Comparison of ENCODE assay signal across 16 cellular contexts in the genomic region with DNA sequence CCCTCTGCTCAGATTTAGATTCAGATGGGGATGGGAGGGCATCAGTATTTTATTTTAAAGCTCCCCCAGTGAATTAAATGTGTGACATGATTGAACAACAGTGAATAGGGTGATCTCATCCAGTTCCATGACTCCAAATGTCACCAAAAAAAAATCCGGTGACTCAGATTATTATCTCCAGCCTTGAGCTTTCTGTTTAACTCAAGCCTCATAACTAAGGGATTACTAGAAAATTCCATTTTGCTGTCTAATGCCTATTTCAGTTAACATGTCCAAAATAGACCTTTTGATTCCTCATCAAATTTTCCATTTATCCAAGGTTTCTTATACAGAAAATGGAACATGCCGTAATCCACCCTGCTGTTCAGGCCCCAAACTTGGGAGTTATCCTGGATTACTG.
DNase-seq lines count a peak whose midpoint lies in the region; ATAC-seq and TF ChIP-seq lines count a peak whose summit lies in the region.
"Had no signal": no experiment of that assay in that cellular context is flagged by ENCODE, and none has a peak within 500 bp of the region (broad histone marks: within the 10 kb centered on the region; RNA-seq: fewer than 3 reads in every experiment).

No MANE protein-coding gene starts in this region.

- peaks cover 15% of the 10 kb centered on the region for H3K4me1 ChIP-seq in SJSA1 (replicated peaks)
- peaks cover 14% of the 10 kb centered on the region for H3K4me1 ChIP-seq in skeletal muscle satellite cell (ENCODE audit: control insufficient read depth, insufficient read depth, low read length)
- H3K4me1 ChIP-seq in thyroid gland: no peaks in the 10 kb centered on the region
- H3K4me1 ChIP-seq in CD4-positive, alpha-beta memory T cell (ENCODE audit: insufficient read depth, low read length): no peaks in the 10 kb centered on the region
- H3K4me1 ChIP-seq: body of pancreas, transverse colon had no signal

- H3K9me3 ChIP-seq in SJSA1 (replicated peaks) (no peaks in the 10 kb centered on the region), skeletal muscle satellite cell (replicated peaks; ENCODE audit: low read length) (no peaks in the 10 kb centered on the region), thyroid gland (no peaks in the 10 kb centered on the region)
- no peaks in the 10 kb centered on the region for H3K9me3 ChIP-seq in CD4-positive, alpha-beta memory T cell (ENCODE audit: control insufficient read depth in 1 of 2, low read length in 2 of 2)
- H3K9me3 ChIP-seq: body of pancreas, transverse colon had no signal

- intact Hi-C loops in thyroid gland (cut with DNase I): no loop called here
- intact Hi-C loops in CD4-positive, alpha-beta memory T cell (cut with micrococcal nuclease): no loop called here

- no peak overlapping the region for H3K27ac Mint-ChIP-seq in effector memory CD8-positive, alpha-beta T cell
- no peak overlapping the region for H3K27ac Mint-ChIP-seq in CD4-positive, alpha-beta memory T cell
- H3K27ac Mint-ChIP-seq: activated CD8-positive, alpha-beta T cell treated with anti-CD3 and anti-CD28 coated beads, Interleukin-2, amount 10 ng/mL, durations not matched to agents 7 days and 5 days; GM23338 had no signal

- no peak overlapping the region for H3K4me3 Mint-ChIP-seq in effector memory CD8-positive, alpha-beta T cell
- no peak overlapping the region for H3K4me3 Mint-ChIP-seq in CD4-positive, alpha-beta memory T cell
- H3K4me3 Mint-ChIP-seq: activated CD8-positive, alpha-beta T cell treated with anti-CD3 and anti-CD28 coated beads, Interleukin-2, amount 10 ng/mL, durations not matched to agents 7 days and 5 days; GM23338 had no signal

- no peak for TF ChIP-seq CTCF in fibroblast of pulmonary artery (IDR thresholded peaks at IDR 0.05; ENCODE audit: low read length, missing control alignments)
- no peak for TF ChIP-seq CTCF in thyroid gland (IDR thresholded peaks at IDR 0.05)

- TF ChIP-seq POLR2A in thyroid gland (IDR thresholded peaks at IDR 0.05): no peak

- H3K36me3 Mint-ChIP-seq in effector memory CD8-positive, alpha-beta T cell (ENCODE audit: insufficient read depth): no peaks in the 10 kb centered on the region
- H3K36me3 Mint-ChIP-seq in CD4-positive, alpha-beta memory T cell: no peaks in the 10 kb centered on the region

- peak overlapping the region; percentile 25 for H3K9ac ChIP-seq in skeletal muscle satellite cell (ENCODE audit: low read depth, low read length)

- H3K27me3 Mint-ChIP-seq in effector memory CD8-positive, alpha-beta T cell: no peaks in the 10 kb centered on the region
- H3K27me3 Mint-ChIP-seq in CD4-positive, alpha-beta memory T cell: no peaks in the 10 kb centered on the region

- H3K36me3 ChIP-seq in SJSA1: no peaks in the 10 kb centered on the region
- no peaks in the 10 kb centered on the region for H3K36me3 ChIP-seq in skeletal muscle satellite cell (ENCODE audit: insufficient read depth, low read length)
- H3K36me3 ChIP-seq in thyroid gland: no peaks in the 10 kb centered on the region
- no peaks in the 10 kb centered on the region for H3K36me3 ChIP-seq in CD4-positive, alpha-beta memory T cell (ENCODE audit: insufficient read depth, low read length)
- H3K36me3 ChIP-seq: transverse colon had no signal

- ATAC-seq in effector memory CD8-positive, alpha-beta T cell (replicated peaks): no peak
- ATAC-seq: activated CD8-positive, alpha-beta T cell treated with anti-CD3 and anti-CD28 coated beads, Interleukin-2, amount 10 ng/mL, durations not matched to agents 7 days and 5 days; body of pancreas; GM23338 had no signal

- peak; percentile 85 for DNase-seq in ELR (ENCODE audit: low read depth)
- DNase-seq in SJSA1 (ENCODE audit: low read depth in 1 of 2, low spot score in 2 of 2): peak in 1 of 2 experiments; percentile 49
- peak; percentile 24 for DNase-seq in fibroblast of pulmonary artery (ENCODE audit: low read depth)
- DNase-seq in effector memory CD8-positive, alpha-beta T cell: no peak
- DNase-seq in thyroid gland: no peak
- DNase-seq in NCI-H1436 (lab: John Stamatoyannopoulos, UW): no peak
- DNase-seq in CD4-positive, alpha-beta memory T cell: no peak
- DNase-seq: activated CD8-positive, alpha-beta T cell treated with anti-CD3 and anti-CD28 coated beads, Interleukin-2, amount 10 ng/mL, durations not matched to agents 7 days and 5 days; body of pancreas; COR-L47; effector CD8-positive, alpha-beta T cell; KBM-7; stimulated activated CD4-positive, alpha-beta T cell treated with anti-CD3 and anti-CD28 coated beads, Interleukin-1b, Interleukin-23, amount 100 ng/mL, for 48 hours; transverse colon had no signal

- CTCF ChIA-PET in CD4-positive, alpha-beta memory T cell (lab: Charles Lee; ENCODE audit: partially characterized antibody): no interaction called here

- no peak overlapping the region for H3K4me2 ChIP-seq in skeletal muscle satellite cell (ENCODE audit: low read length)
- H3K4me2 ChIP-seq: GM23338 had no signal

- H3K4me3 ChIP-seq in SJSA1: no peak overlapping the region
- no peak overlapping the region for H3K4me3 ChIP-seq in fibroblast of pulmonary artery (replicated peaks; ENCODE audit: low read depth, low read length)
- no peak overlapping the region for H3K4me3 ChIP-seq in skeletal muscle satellite cell (ENCODE audit: low read length)
- H3K4me3 ChIP-seq in thyroid gland (replicated peaks in 1 of 3): no peak overlapping the region
- H3K4me3 ChIP-seq in CD4-positive, alpha-beta memory T cell (ENCODE audit: low read length in 2 of 2): no peak overlapping the region
- H3K4me3 ChIP-seq: body of pancreas, GM23338, transverse colon had no signal

- H3K4me1 Mint-ChIP-seq in effector memory CD8-positive, alpha-beta T cell (ENCODE audit: low read depth in 2 of 2): no peaks in the 10 kb centered on the region
- H3K4me1 Mint-ChIP-seq in CD4-positive, alpha-beta memory T cell: no peaks in the 10 kb centered on the region
- H3K4me1 Mint-ChIP-seq: GM23338 had no signal

- H3K27ac ChIP-seq in SJSA1: peak overlapping the region; percentile 87
- H3K27ac ChIP-seq in thyroid gland: no peak overlapping the region
- no peak overlapping the region for H3K27ac ChIP-seq in CD4-positive, alpha-beta memory T cell (ENCODE audit: low read depth, low read length)
- H3K27ac ChIP-seq: body of pancreas, transverse colon had no signal

- H3K9me3 Mint-ChIP-seq in effector memory CD8-positive, alpha-beta T cell: peaks cover 0 to 1% of the 10 kb centered on the region in 2 donors
- H3K9me3 Mint-ChIP-seq in CD4-positive, alpha-beta memory T cell: peaks cover 0 to 9% (median 2%) of the 10 kb centered on the region in 8 donors
- H3K9me3 Mint-ChIP-seq: GM23338 had no signal

- WGBS in thyroid gland, 2 donors: 79 to 84% methylated on average over 2 of the region's 2 CpGs

- POLR2A ChIA-PET in CD4-positive, alpha-beta memory T cell (lab: Charles Lee; ENCODE audit: partially characterized antibody): no interaction called here

- H3K27me3 ChIP-seq in SJSA1 (replicated peaks) (no peaks in the 10 kb centered on the region), skeletal muscle satellite cell (ENCODE audit: control insufficient read depth, insufficient read depth, low read length) (no peaks in the 10 kb centered on the region), thyroid gland (no peaks in the 10 kb centered on the region)
- no peaks in the 10 kb centered on the region for H3K27me3 ChIP-seq in CD4-positive, alpha-beta memory T cell (ENCODE audit: insufficient read depth, low read length)
- H3K27me3 ChIP-seq: body of pancreas, transverse colon had no signal

Comparison
In these comparisons a context has a peak if more than half of its experiments do, and no peak if none do; other contexts are left out.
1. DNase-seq: peak in ELR (single experiment) and fibroblast of pulmonary artery (single experiment); none in effector memory CD8-positive, alpha-beta T cell (0 of 3), thyroid gland (0 of 2), NCI-H1436 (single experiment) and CD4-positive, alpha-beta memory T cell (0 of 5).